Comparison of ENCODE assay signal across 9 cellular contexts in genomic region chr22:30087037-30087436, GRCh38. TPM values are rescaled to one million over a fixed set of nuclear protein-coding genes. Genes with fewer than 3 reads are reported as not detected.
A peak's percentile ranks its signal among the peaks of the same experiment; 100 is the strongest.
DNase-seq lines count a peak whose midpoint lies in the region; ATAC-seq, FAIRE-seq and TF ChIP-seq lines count a peak whose summit lies in the region.
"Not testable (repeated sequence)": the region's sequence is repeated elsewhere in the genome, so short reads cannot be mapped to it uniquely, and the experiment has no call there.
"Had no signal": no experiment of that assay in that cellular context is flagged by ENCODE, and none has a peak within 500 bp of the region (broad histone marks: within the 10 kb centered on the region; RNA-seq: fewer than 3 reads in every experiment).

No MANE protein-coding gene starts in this region.

- POLR2A ChIA-PET in HepG2 (lab: Yijun Ruan, JAX) = not testable (repeated sequence)

- ATAC-seq in activated T-cell treated with anti-CD3 and anti-CD28 coated beads, Interleukin-2, amount 50 U/mL, for 72 hours (replicated peaks in 1 of 2); HepG2: not testable (repeated sequence)

- dilution Hi-C loops in mammary epithelial cell (cut with HindIII; ENCODE audit: low sequenced_read_pairs) = not testable (repeated sequence)

- DNase-seq in EL (peak; percentile 23), HT1080 (ENCODE audit: low read depth) (peak; percentile 6), RKO (ENCODE audit: low spot score) (peak; percentile 49), mammary epithelial cell (peak; percentile 72), fibroblast of pulmonary artery (ENCODE audit: low read depth) (peak; percentile 42)
- not testable (repeated sequence) for DNase-seq in activated T-cell treated with anti-CD3 and anti-CD28 coated beads, Interleukin-2, amount 50 U/mL, for 72 hours; HepG2 (ENCODE audit: low spot score)

- H3K4me3 ChIP-seq in mammary epithelial cell (replicated peaks in 1 of 3; ENCODE audit: insufficient read depth in 1 of 3, low read depth in 2 of 3, low read length in 3 of 3); fibroblast of pulmonary artery (replicated peaks; ENCODE audit: low read depth, low read length); HepG2 (replicated peaks in 1 of 3; ENCODE audit: insufficient read depth in 1 of 3, low read depth in 2 of 3, low read length in 3 of 3): not testable (repeated sequence)

- not testable (repeated sequence) for H3K9me3 Mint-ChIP-seq in activated T-cell treated with anti-CD3 and anti-CD28 coated beads, Interleukin-2, amount 50 U/mL, for 72 hours

- not testable (repeated sequence) for H3K36me3 ChIP-seq in mammary epithelial cell (ENCODE audit: insufficient read depth, low read length); HepG2 (replicated peaks in 1 of 2; ENCODE audit: control insufficient read depth in 1 of 2, insufficient read depth in 2 of 2, low read length in 2 of 2)

- intact Hi-C loops in mammary epithelial cell (cut with micrococcal nuclease) (loop anchor here (5.0 kb wide), 2 partner anchors 80 to 485 kb away; partner anchors contain the start of gene NF2), HepG2 (cut with micrococcal nuclease; ENCODE audit: unreplicated experiment) (loop anchor here (5.0 kb wide), 1 partner anchor 385 kb away; no protein-coding TSS in a partner anchor)

- H4K20me1 ChIP-seq in mammary epithelial cell (ENCODE audit: insufficient read depth, low read length); HepG2 (ENCODE audit: insufficient read depth, low read length): not testable (repeated sequence)

- 60% methylated on average over 5 of the region's 5 CpGs for WGBS in mammary epithelial cell (ENCODE audit: low coverage, missing lambda C conversion rate)
- 7% methylated on average over 5 of the region's 5 CpGs for WGBS in HepG2 (ENCODE audit: low lambda C conversion rate)

- H3K27me3 Mint-ChIP-seq in activated T-cell treated with anti-CD3 and anti-CD28 coated beads, Interleukin-2, amount 50 U/mL, for 72 hours (ENCODE audit: low read depth) = not testable (repeated sequence)

- TF ChIP-seq POLR2A in HepG2 (IDR thresholded peaks at IDR 0.05; ENCODE audit: insufficient read depth in 1 of 2, low read depth in 2 of 2, low read length in 2 of 2) = not testable (repeated sequence)

- not testable (repeated sequence) for H2AFZ ChIP-seq in mammary epithelial cell (ENCODE audit: low read depth, low read length); HepG2 (ENCODE audit: low read length)

- not testable (repeated sequence) for FAIRE-seq in HepG2 (lab: Jason Lieb, UNC)

- not testable (repeated sequence) for H3K27me3 ChIP-seq in mammary epithelial cell (ENCODE audit: insufficient read depth, low read length); HepG2 (ENCODE audit: control insufficient read depth in 1 of 2, insufficient read depth in 2 of 2, low read length in 2 of 2)

- not testable (repeated sequence) for H3K36me3 Mint-ChIP-seq in activated T-cell treated with anti-CD3 and anti-CD28 coated beads, Interleukin-2, amount 50 U/mL, for 72 hours (ENCODE audit: insufficient read depth in 2 of 2)

- H3K27ac Mint-ChIP-seq in activated T-cell treated with anti-CD3 and anti-CD28 coated beads, Interleukin-2, amount 50 U/mL, for 72 hours = peak overlapping the region; percentile 2

- TF ChIP-seq RAD21 in HepG2 (CRISPR knock-in tag; IDR thresholded peaks at IDR 0.05) = not testable (repeated sequence)

- CTCF ChIA-PET in mammary epithelial cell (lab: Charles Lee; ENCODE audit: low non-redundant PET) = interaction anchor here (0.6 to 0.7 kb wide), 3 partner anchors 235 to 422 kb away, joined by 3 to 6 read pairs (median 3); no protein-coding TSS in a partner anchor
- CTCF ChIA-PET in HepG2 (lab: Yijun Ruan, JAX; ENCODE audit: low intra/inter-chr PET ratio, low total read pairs) = not testable (repeated sequence)

- not testable (repeated sequence) for H3K9me3 ChIP-seq in mammary epithelial cell (replicated peaks; ENCODE audit: insufficient read depth, low read length); HepG2 (ENCODE audit: low read length)

- peak overlapping the region; percentile 11 for H3K27ac ChIP-seq in mammary epithelial cell (ENCODE audit: insufficient read depth, low read depth, low read length)
- H3K27ac ChIP-seq in HepG2 (ENCODE audit: extremely low read length, insufficient read depth, low read length) = not testable (repeated sequence)

- peaks cover 15% of the 10 kb centered on the region for H3K4me1 Mint-ChIP-seq in activated T-cell treated with anti-CD3 and anti-CD28 coated beads, Interleukin-2, amount 50 U/mL, for 72 hours (ENCODE audit: low read depth)

- TF ChIP-seq EP300 in HepG2 (IDR thresholded peaks at IDR 0.05; ENCODE audit: low read depth in 2 of 2, low read length in 2 of 2); HepG2 (CRISPR knock-in tag; IDR thresholded peaks at IDR 0.05; ENCODE audit: borderline replicate concordance): not testable (repeated sequence)

- not testable (repeated sequence) for H3K4me3 Mint-ChIP-seq in activated T-cell treated with anti-CD3 and anti-CD28 coated beads, Interleukin-2, amount 50 U/mL, for 72 hours

- not testable (repeated sequence) for H3K4me2 ChIP-seq in mammary epithelial cell (ENCODE audit: insufficient read depth, low read depth, low read length); HepG2 (ENCODE audit: low read depth, low read length)

- not testable (repeated sequence) for BruUV-seq in mammary epithelial cell (replicated peaks; lab: Mats Ljungman, UMichigan); HepG2 (replicated peaks; lab: Mats Ljungman, UMichigan)

- not testable (repeated sequence) for H3K4me1 ChIP-seq in mammary epithelial cell (ENCODE audit: insufficient read depth, low read length)
- peaks cover 14% of the 10 kb centered on the region for H3K4me1 ChIP-seq in HepG2 (ENCODE audit: insufficient read depth, low read length)

- not testable (repeated sequence) for H3K79me2 ChIP-seq in mammary epithelial cell (ENCODE audit: insufficient read depth, low read length); HepG2 (ENCODE audit: insufficient read depth, low read length)

- in situ Hi-C loops in mammary epithelial cell (cut with MboI; ENCODE audit: low sequenced_read_pairs in 2 of 2) = loop anchor here (10.0 to 25.0 kb wide), 2 partner anchors 452 to 700 kb away; partner anchors contain the start of gene AP1B1 (in 1 of the 2)
- in situ Hi-C loops in HepG2 (cut with HindIII; ENCODE audit: extremely low pct_ligation_motif_present, low pct_unique_long_range_greater_than_20kb) = loop anchor here (10.0 kb wide), 2 partner anchors 382 to 452 kb away; no protein-coding TSS in a partner anchor

- H3K9ac ChIP-seq in mammary epithelial cell (ENCODE audit: insufficient read depth, low read length); HepG2 (ENCODE audit: insufficient read depth, low read depth, low read length): not testable (repeated sequence)

- TF ChIP-seq CTCF in mammary epithelial cell (conservative IDR thresholded peaks at IDR 0.05 in 1 of 2, IDR thresholded peaks at IDR 0.05 in 1 of 2; ENCODE audit: extremely low read depth in 1 of 2, insufficient read depth in 1 of 2, low read depth in 1 of 2, low read length in 2 of 2); fibroblast of pulmonary artery (IDR thresholded peaks at IDR 0.05; ENCODE audit: low read length, missing control alignments); HepG2 (CRISPR knock-in tag; IDR thresholded peaks at IDR 0.05): not testable (repeated sequence)

TF ChIP-seq in HepG2, 621 proteins besides CTCF, POLR2A, EP300 and RAD21:
- peak; percentile 94 for TF ChIP-seq ATF7 (IDR thresholded peaks at IDR 0.05)
- not testable (repeated sequence) for TF ChIP-seq ATF7, CREB1 (CRISPR knock-in tag; IDR thresholded peaks at IDR 0.05)
- TF ChIP-seq CREB1 (IDR thresholded peaks at IDR 0.05) = peak; percentile 62; the same call in 1 of the 2 replicates

RNA-seq across cellular contexts. Expression of gene HORMAD2, which starts 6.8 kb away (rescaled TPM):
- total RNA-seq in HT1080 (2014; rRNA removed; shearing (Covaris generic)) = not detected in 2 replicates
- polyA plus RNA-seq in HT1080 (2015; cell fraction: cytosol; rRNA removed) = not detected in 2 replicates
- not detected in 2 replicates for polyA plus RNA-seq in HT1080 (2015; cell fraction: nucleus; rRNA removed)
- under 1 TPM; 0.12 TPM for total RNA-seq in activated T-cell treated with anti-CD3 and anti-CD28 coated beads, Interleukin-2, amount 50 U/mL, for 72 hours
- total RNA-seq in mammary epithelial cell = not detected
- not detected for polyA plus RNA-seq in mammary epithelial cell
- not detected for polyA minus RNA-seq in mammary epithelial cell
- not detected in 2 replicates for total RNA-seq in HepG2 (2016; rRNA removed; fragmentation: Illumina TruSeq; extraction: Trizol)
- not detected in 2 replicates for total RNA-seq in HepG2 (2016; cell fraction: cytosol; rRNA removed; fragmentation: Illumina TruSeq; extraction: Trizol; ENCODE audit: low read depth)
- total RNA-seq in HepG2 (2016; cell fraction: insoluble cytoplasmic fraction; rRNA removed; fragmentation: Illumina TruSeq; extraction: Trizol) = not detected in 2 replicates
- total RNA-seq in HepG2 (2016; cell fraction: membrane; rRNA removed; fragmentation: Illumina TruSeq; extraction: Trizol) = not detected in 2 replicates
- not detected in 2 replicates for total RNA-seq in HepG2 (2016; cell fraction: nucleus; rRNA removed; fragmentation: Illumina TruSeq; extraction: Trizol)
- not detected in 2 replicates for polyA plus RNA-seq in HepG2 (2011; rRNA removed)
- polyA plus RNA-seq in HepG2 (2011; cell fraction: cytosol; rRNA removed) = not detected in 2 replicates
- not detected in 2 replicates for polyA plus RNA-seq in HepG2 (2011; cell fraction: nucleus; rRNA removed)
- not detected in 2 replicates for polyA plus RNA-seq in HepG2 (2012)
- polyA plus RNA-seq in HepG2 (2016; cell fraction: cytosol; fragmentation: Illumina TruSeq; extraction: Trizol; ENCODE audit: low read depth) = not detected in 2 replicates
- polyA plus RNA-seq in HepG2 (2016; cell fraction: insoluble cytoplasmic fraction; fragmentation: Illumina TruSeq; extraction: Trizol; ENCODE audit: low read depth) = not detected in 2 replicates
- not detected in 2 replicates for polyA plus RNA-seq in HepG2 (2016; cell fraction: membrane; fragmentation: Illumina TruSeq; extraction: Trizol; ENCODE audit: low read depth)
- polyA plus RNA-seq in HepG2 (2016; cell fraction: nucleus; fragmentation: Illumina TruSeq; extraction: Trizol; ENCODE audit: insufficient read depth, low read depth) = not detected in 2 replicates
- polyA minus RNA-seq in HepG2 (2011; rRNA and poly(A)+ RNA removed; ENCODE audit: low replicate concordance) = not detected in 2 replicates
- not detected in 2 replicates for polyA minus RNA-seq in HepG2 (2011; cell fraction: cytosol; rRNA and poly(A)+ RNA removed)
- not detected in 2 replicates for polyA minus RNA-seq in HepG2 (2011; cell fraction: nucleus; rRNA and poly(A)+ RNA removed)
- total RNA-seq: H7, HT-29 had no signal
